ENCODE assay signal across 10 cellular contexts in the genomic region with DNA sequence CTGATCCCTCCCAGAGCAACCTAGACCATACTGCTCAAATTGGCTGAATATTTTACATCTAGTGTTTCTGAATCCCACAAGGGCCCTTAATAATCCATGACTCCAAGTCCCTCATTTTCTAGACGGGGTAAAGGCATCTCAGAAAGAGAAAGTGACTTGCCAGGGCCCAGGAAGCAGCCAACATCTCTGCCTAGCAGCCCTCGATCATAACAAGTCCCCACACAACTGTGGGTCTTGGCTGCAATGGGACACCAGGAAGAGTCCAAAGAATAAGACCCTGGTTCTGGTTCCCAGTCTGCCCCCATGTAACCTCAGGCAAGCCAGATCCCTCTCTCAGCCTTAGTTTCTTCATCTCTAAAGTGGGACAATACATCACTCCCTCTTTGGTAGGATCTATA. TPM values are rescaled to one million over a fixed set of nuclear protein-coding genes. Genes with fewer than 3 reads are reported as not detected.
DNase-seq lines count a peak whose midpoint lies in the region; ATAC-seq, FAIRE-seq and TF ChIP-seq lines count a peak whose summit lies in the region.
"Had no signal": no experiment of that assay in that cellular context is flagged by ENCODE, and none has a peak within 500 bp of the region (broad histone marks: within the 10 kb centered on the region; RNA-seq: fewer than 3 reads in every experiment).

No MANE protein-coding gene starts in this region.

- H2AFZ ChIP-seq in K562 (ENCODE audit: low read depth, low read length) = no peak overlapping the region

- H3K27ac Mint-ChIP-seq in activated naive CD4-positive, alpha-beta T cell treated with anti-CD3 and anti-CD28 coated beads for 36 hours = peak overlapping the region; percentile 90

- H3K4me2 ChIP-seq in K562 (ENCODE audit: insufficient read depth, low read length) = no peak overlapping the region

- no peak for TF ChIP-seq CTCF in K562 (IDR thresholded peaks at IDR 0.05 in 2 of 3, conservative IDR thresholded peaks at IDR 0.05 in 1 of 3; ENCODE audit: insufficient read depth in 2 of 3, low read depth in 1 of 3, low read length in 3 of 3)
- no peak for TF ChIP-seq CTCF in tibial nerve (IDR thresholded peaks at IDR 0.05)

- in situ Hi-C loops in K562 (cut with MboI) = no loop called here
- in situ Hi-C loops in ACHN (cut with HindIII; ENCODE audit: low pct_ligation_motif_present, low pct_unique_long_range_greater_than_20kb, low sequenced_read_pairs) = no loop called here

- no peak for ATAC-seq in K562
- no peak for ATAC-seq in GM21619 (IDR thresholded peaks at IDR 0.05; ENCODE audit: unreplicated experiment)

- H3K36me3 Mint-ChIP-seq in activated naive CD4-positive, alpha-beta T cell treated with anti-CD3 and anti-CD28 coated beads for 36 hours (ENCODE audit: low read depth) = peaks cover 18% of the 10 kb centered on the region

- H3K27me3 Mint-ChIP-seq in activated naive CD4-positive, alpha-beta T cell treated with anti-CD3 and anti-CD28 coated beads for 36 hours (ENCODE audit: low read depth) = no peaks in the 10 kb centered on the region

- POLR2A ChIA-PET in K562 (lab: Yijun Ruan, JAX) = interaction anchor here (0.8 to 1.4 kb wide), 2 partner anchors 17 to 113 kb away, joined by 3 read pairs; no protein-coding TSS in a partner anchor

- H3K36me3 ChIP-seq in K562 (ENCODE audit: control insufficient read depth, insufficient read depth, low read length) = no peaks in the 10 kb centered on the region
- H3K36me3 ChIP-seq in muscle layer of duodenum (ENCODE audit: control insufficient read depth in 1 of 2, insufficient read depth in 2 of 2, low read length in 2 of 2) = peaks cover 8% of the 10 kb centered on the region in 2 donors
- peaks cover 0 to 14% (median 0%) of the 10 kb centered on the region in 3 donors for H3K36me3 ChIP-seq in tibial nerve

- peak overlapping the region; percentile 34 for H3K4me3 Mint-ChIP-seq in activated naive CD4-positive, alpha-beta T cell treated with anti-CD3 and anti-CD28 coated beads for 36 hours

- BruUV-seq in K562 (replicated peaks; lab: Mats Ljungman, UMichigan) = no TSS peak

- no peaks in the 10 kb centered on the region for H3K9me1 ChIP-seq in K562 (ENCODE audit: control insufficient read depth, insufficient read depth, low read length)

- no peak overlapping the region for H3K9ac ChIP-seq in K562 (ENCODE audit: insufficient read depth in 1 of 2, low read depth in 2 of 2, low read length in 2 of 2)

- no peaks in the 10 kb centered on the region for H4K20me1 ChIP-seq in K562 (replicated peaks; ENCODE audit: control insufficient read depth, insufficient read depth, low read length)

- DNase-seq in activated naive CD4-positive, alpha-beta T cell treated with anti-CD3 and anti-CD28 coated beads for 36 hours = peak; percentile 41
- no peak for DNase-seq in activated naive CD4-positive, alpha-beta T cell treated with Interleukin-2 at 50 U/mL for 16 hours
- DNase-seq in K562 (ENCODE audit: extremely low read depth in 1 of 4, low spot score in 3 of 4) (no peak), tibial nerve (ENCODE audit: low spot score in 2 of 2) (no peak), ACHN (no peak), HuH-7.5 (ENCODE audit: low spot score) (no peak)
- DNase-seq: NCI-H1105 treated with DMSO at 0.1 percent for 48 hours had no signal

- WGBS in K562 (ENCODE audit: insufficient coverage, low coverage, missing lambda C conversion rate) = 23% methylated on average over 2 of the region's 2 CpGs
- WGBS in tibial nerve, 2 donors = 21 to 34% methylated on average over 2 of the region's 2 CpGs

- H3K27me3 ChIP-seq in K562 (ENCODE audit: control insufficient read depth in 2 of 2, insufficient read depth in 2 of 2, low read length in 2 of 2) (0 out of 5 replicates have a peak, but pooled peaks cover 0 to 4% of the 10 kb centered on the region in 2 experiments), muscle layer of duodenum (ENCODE audit: low read depth, low read length) (no peaks in the 10 kb centered on the region), tibial nerve (no peaks in the 10 kb centered on the region)
- H3K27me3 ChIP-seq: body of pancreas had no signal

- FAIRE-seq in K562 (lab: Jason Lieb, UNC) = no peak

- no peak for TF ChIP-seq POLR2A in K562 (conservative IDR thresholded peaks at IDR 0.05)
- TF ChIP-seq POLR2A in tibial nerve (IDR thresholded peaks at IDR 0.05) = no peak

- H3K4me3 ChIP-seq in K562 (no peak overlapping the region), muscle layer of duodenum (ENCODE audit: low read depth in 1 of 2, low read length in 2 of 2) (peak overlapping the region; percentile 0 to 41), tibial nerve (no peak overlapping the region)
- H3K4me3 ChIP-seq: body of pancreas had no signal

- no peaks in the 10 kb centered on the region for H3K79me2 ChIP-seq in K562 (ENCODE audit: control insufficient read depth, insufficient read depth, low read length)

- H3K9me3 ChIP-seq in K562 (replicated peaks; ENCODE audit: control insufficient read depth, insufficient read depth, low read depth, low read length) (no peaks in the 10 kb centered on the region), muscle layer of duodenum (ENCODE audit: control insufficient read depth in 1 of 2, low read length in 2 of 2) (no peaks in the 10 kb centered on the region), tibial nerve (no peaks in the 10 kb centered on the region)
- H3K9me3 ChIP-seq: body of pancreas had no signal

- H3K4me1 Mint-ChIP-seq in activated naive CD4-positive, alpha-beta T cell treated with anti-CD3 and anti-CD28 coated beads for 36 hours (ENCODE audit: low read depth) = peaks cover 93% of the 10 kb centered on the region

- TF ChIP-seq RAD21 in K562 (CRISPR knock-in tag; conservative IDR thresholded peaks at IDR 0.05 in 1 of 2, IDR thresholded peaks at IDR 0.05 in 1 of 2) = no peak

- CTCF ChIA-PET in activated naive CD4-positive, alpha-beta T cell treated with anti-CD3 and anti-CD28 coated beads for 36 hours (lab: Charles Lee) = interaction anchor here (0.6 to 14.6 kb wide), 7 partner anchors 10 to 349 kb away, joined by 3 to 192 read pairs (median 14); no protein-coding TSS in a partner anchor
- CTCF ChIA-PET in K562 (lab: Yijun Ruan, JAX; ENCODE audit: low intra/inter-chr PET ratio) = no interaction called here

- no peaks in the 10 kb centered on the region for H3K9me3 Mint-ChIP-seq in activated naive CD4-positive, alpha-beta T cell treated with anti-CD3 and anti-CD28 coated beads for 36 hours

- no peak for TF ChIP-seq EP300 in K562 (IDR thresholded peaks at IDR 0.05; ENCODE audit: low read length)
- no peak for TF ChIP-seq EP300 in tibial nerve (IDR thresholded peaks at IDR 0.05)

- intact Hi-C loops in activated naive CD4-positive, alpha-beta T cell treated with anti-CD3 and anti-CD28 coated beads for 36 hours (cut with micrococcal nuclease) = loop anchor here (1.0 to 10.0 kb wide), 9 partner anchors 73 to 694 kb away; a partner anchor contains a TSS
- intact Hi-C loops in K562 (cut with micrococcal nuclease) = no loop called here

- H3K27ac ChIP-seq in K562 (ENCODE audit: extremely low read depth, low read depth, low read length) = no peak overlapping the region
- H3K27ac ChIP-seq in muscle layer of duodenum (ENCODE audit: low read length) = peak overlapping the region; percentile 81
- H3K27ac ChIP-seq in tibial nerve = peak overlapping the region; percentile 37 to 82 (median 70)

- H3K4me1 ChIP-seq in K562 (replicated peaks in 1 of 2; ENCODE audit: control insufficient read depth in 2 of 2, insufficient read depth in 2 of 2, low read length in 2 of 2) (peaks cover 8 to 12% of the 10 kb centered on the region in 2 experiments; a peak in 4 of 5 replicates), muscle layer of duodenum (ENCODE audit: control insufficient read depth in 1 of 2, insufficient read depth in 2 of 2, low read length in 2 of 2) (peaks cover 41 to 88% of the 10 kb centered on the region in 2 donors), tibial nerve (peaks cover 0 to 77% (median 53%) of the 10 kb centered on the region in 4 donors)

TF ChIP-seq in K562, 482 proteins besides CTCF, POLR2A, EP300 and RAD21:
- TF ChIP-seq ADNP (tag; IDR thresholded peaks at IDR 0.05) = no peak
- TF ChIP-seq RBM25 (IDR thresholded peaks at IDR 0.05; ENCODE audit: low read depth, low read length, severe bottlenecking) = peak; percentile 9

RNA-seq across cellular contexts. Expression of a gene that starts 6.3 kb away (rescaled TPM):
- 100 to 1,000 TPM; 272 to 284 TPM for total RNA-seq in activated naive CD4-positive, alpha-beta T cell treated with anti-CD3 and anti-CD28 coated beads for 36 hours
- 14.4 and 15.9 TPM in 2 replicates for total RNA-seq in K562 (2011; cell fraction: chromatin; rRNA removed; ENCODE audit: low replicate concordance)
- total RNA-seq in K562 (2011; cell fraction: nucleolus; rRNA removed) = 6.0 and 8.9 TPM in 2 replicates
- total RNA-seq in K562 (2011; cell fraction: nucleoplasm; rRNA removed) = 11.6 and 11.7 TPM in 2 replicates
- total RNA-seq in K562 (2014; rRNA removed) (8.1 and 11.8 TPM in 2 replicates), K562 (2014; rRNA removed; fragmentation: Illumina TruSeq; extraction: Trizol) (7.8 and 9.6 TPM in 2 replicates), K562 (2015; rRNA removed; fragmentation: Illumina TruSeq; extraction: Trizol) (12.0 and 13.2 TPM in 2 replicates), K562 (2021) (11.6 and 12.0 TPM in 2 replicates), tibial nerve (100 to 1,000 TPM; 168 to 282 (median 181) TPM)
- polyA plus RNA-seq in K562 (2011; rRNA removed) (8.1 and 27.2 TPM in 2 replicates), K562 (2014; fragmentation: Illumina TruSeq; extraction: Trizol) (10.1 and 10.4 TPM in 2 replicates), K562 (2014; fragmentation: Nextera tagmentation; extraction: Ambion mirVana) (1 to 10 TPM in 1 of 2 experiments, under 1 TPM in 1; 0.70 to 1.9 TPM), K562 (2014; rRNA removed) (8.3 and 8.8 TPM in 2 replicates)
- polyA plus RNA-seq in K562 (2011; cell fraction: cytosol; rRNA removed) = 7.1 and 33.5 TPM in 2 replicates
- polyA plus RNA-seq in K562 (2011; cell fraction: nucleus; rRNA removed) = 5.0 and 18.8 TPM in 2 replicates
- 13.5 and 16.9 TPM in 2 replicates for polyA plus RNA-seq in K562 (2012)
- 11.3 and 36.0 TPM in 2 replicates for polyA minus RNA-seq in K562 (2011; rRNA and poly(A)+ RNA removed)
- 5.2 and 14.0 TPM in 2 replicates for polyA minus RNA-seq in K562 (2011; cell fraction: cytosol; rRNA and poly(A)+ RNA removed)
- polyA minus RNA-seq in K562 (2011; cell fraction: nucleus; rRNA and poly(A)+ RNA removed) = 6.1 and 27.3 TPM in 2 replicates

Comparison
In these comparisons a context has a peak if more than half of its experiments do, and no peak if none do; other contexts are left out.
1. H3K4me3 ChIP-seq: peak in muscle layer of duodenum (2 of 2); none in K562 (single experiment) and tibial nerve (0 of 4).
2. RNA of a gene that starts 6.3 kb away (total RNA-seq): 272 to 284 TPM in activated naive CD4-positive, alpha-beta T cell treated with anti-CD3 and anti-CD28 coated beads for 36 hours and 168 to 282 TPM in tibial nerve; 6.0 to 15.9 TPM in K562; every median in the first group is over 10 times any median in the second.